17 cellular contexts compared by ENCODE assay signal in genomic region chr22:44360306-44360685, GRCh38. TPM values are rescaled to one million over a fixed set of nuclear protein-coding genes. Genes with fewer than 3 reads are reported as not detected.
DNase-seq lines count a peak whose midpoint lies in the region; ATAC-seq and TF ChIP-seq lines count a peak whose summit lies in the region.
"Had no signal": no experiment of that assay in that cellular context is flagged by ENCODE, and none has a peak within 500 bp of the region (broad histone marks: within the 10 kb centered on the region; RNA-seq: fewer than 3 reads in every experiment).

No MANE protein-coding gene starts in this region.

- TF ChIP-seq CTCF in glutamatergic neuron (IDR thresholded peaks at IDR 0.05; ENCODE audit: partially characterized antibody, unreplicated experiment) (peak; percentile 20), smooth muscle cell (IDR thresholded peaks at IDR 0.05; ENCODE audit: borderline replicate concordance, insufficient read depth, poor library complexity, severe bottlenecking) (peak; percentile 21), GM10266 (IDR thresholded peaks at IDR 0.05; ENCODE audit: control insufficient read depth, insufficient read depth, low read depth, missing control alignments) (no peak)

- in situ Hi-C loops in GM23248 (cut with MboI), result no loop called here

- DNase-seq in GM23248 (no peak), adipocyte (ENCODE audit: low read depth) (peak; percentile 9), glutamatergic neuron (no peak), smooth muscle cell (lab: John Stamatoyannopoulos, UW; ENCODE audit: unreplicated experiment) (no peak), GM10266 (ENCODE audit: extremely low spot score) (no peak)
- DNase-seq in activated naive CD4-positive, alpha-beta T cell treated with anti-CD3 and anti-CD28 coated beads, Interleukin-2, amount 50 U/mL, for 16 hours, result no peak
- DNase-seq: amygdala; NCI-H146; NCI-H226; SHP77; stimulated activated naive CD4-positive, alpha-beta T cell treated with Interleukin-2 at 50 U/mL for 16 hours had no signal

- no peaks in the 10 kb centered on the region for H3K79me2 ChIP-seq in GM23248 (ENCODE audit: insufficient read depth)
- no peaks in the 10 kb centered on the region for H3K79me2 ChIP-seq in smooth muscle cell (ENCODE audit: low read depth)

- H2AFZ ChIP-seq in GM23248, result no peak overlapping the region
- no peak overlapping the region for H2AFZ ChIP-seq in smooth muscle cell (ENCODE audit: low read depth)

- peaks cover 2% of the 10 kb centered on the region for H3K9me3 Mint-ChIP-seq in glutamatergic neuron (ENCODE audit: unreplicated experiment)
- H3K9me3 Mint-ChIP-seq: T-helper 2 cell treated with Interferon-gamma antibody and Interleukin-4, amounts not matched to agents 5 μg/mL and 100 μg/mL, for 36 hours had no signal

- H3F3A ChIP-seq in GM23248 (ENCODE audit: insufficient read depth), result peaks cover 11% of the 10 kb centered on the region
- H3F3A ChIP-seq in smooth muscle cell (ENCODE audit: low read depth), result peaks cover 2% of the 10 kb centered on the region

- H3K27ac ChIP-seq in GM23248, result peak overlapping the region; percentile 87
- H3K27ac ChIP-seq in smooth muscle cell (ENCODE audit: low read depth), result peak overlapping the region; percentile 78

- H3K4me2 ChIP-seq in GM23248 (ENCODE audit: unreplicated experiment) (no peak overlapping the region), smooth muscle cell (no peak overlapping the region)

- peaks cover 6% of the 10 kb centered on the region for H3K27me3 Mint-ChIP-seq in glutamatergic neuron (ENCODE audit: unreplicated experiment)

- H3K36me3 ChIP-seq in GM23248 (ENCODE audit: low read depth), result no peaks in the 10 kb centered on the region
- no peaks in the 10 kb centered on the region for H3K36me3 ChIP-seq in adipocyte (ENCODE audit: control insufficient read depth, insufficient read depth, low read length, severe bottlenecking)
- H3K36me3 ChIP-seq in smooth muscle cell (ENCODE audit: low read depth), result no peaks in the 10 kb centered on the region
- H3K36me3 ChIP-seq: HAP-1 had no signal

- H3K27me3 ChIP-seq in GM23248 (replicated peaks; ENCODE audit: insufficient read depth), result no peaks in the 10 kb centered on the region
- H3K27me3 ChIP-seq in adipocyte (replicated peaks; ENCODE audit: control insufficient read depth, insufficient read depth, low read length), result no peaks in the 10 kb centered on the region
- H3K27me3 ChIP-seq in smooth muscle cell (ENCODE audit: low read depth), result no peaks in the 10 kb centered on the region

- H3K9me2 ChIP-seq in GM23248 (ENCODE audit: insufficient read depth), result no peaks in the 10 kb centered on the region

- H3K27ac Mint-ChIP-seq in glutamatergic neuron (ENCODE audit: unreplicated experiment), result no peak overlapping the region
- H3K27ac Mint-ChIP-seq: T-helper 2 cell treated with Interferon-gamma antibody and Interleukin-4, amounts not matched to agents 5 μg/mL and 100 μg/mL, for 36 hours had no signal

- ATAC-seq in GM19328 (IDR thresholded peaks at IDR 0.05; ENCODE audit: unreplicated experiment) (no peak), GM18519 (IDR thresholded peaks at IDR 0.05; ENCODE audit: low FRiP score, unreplicated experiment) (no peak)
- ATAC-seq: GM12878 had no signal

- H3K4me3 ChIP-seq in GM23248, result no peak overlapping the region
- H3K4me3 ChIP-seq in adipocyte (ENCODE audit: low read length), result no peak overlapping the region
- no peak overlapping the region for H3K4me3 ChIP-seq in smooth muscle cell
- H3K4me3 ChIP-seq: GM12878, HAP-1 had no signal

- peaks cover 32% of the 10 kb centered on the region for H3K4me1 ChIP-seq in GM23248 (ENCODE audit: insufficient read depth)
- peaks cover 53% of the 10 kb centered on the region for H3K4me1 ChIP-seq in adipocyte (ENCODE audit: control insufficient read depth, insufficient read depth, low read length)
- no peaks in the 10 kb centered on the region for H3K4me1 ChIP-seq in smooth muscle cell (ENCODE audit: low read depth)
- H3K4me1 ChIP-seq: HAP-1 had no signal

- no peaks in the 10 kb centered on the region for H3K36me3 Mint-ChIP-seq in glutamatergic neuron (ENCODE audit: unreplicated experiment)

- no peaks in the 10 kb centered on the region for H4K20me1 ChIP-seq in GM23248 (ENCODE audit: insufficient read depth)
- no peaks in the 10 kb centered on the region for H4K20me1 ChIP-seq in smooth muscle cell (ENCODE audit: low read depth)

- H3K9me3 ChIP-seq in GM23248 (ENCODE audit: low read depth) (no peaks in the 10 kb centered on the region), adipocyte (ENCODE audit: control insufficient read depth, low read length) (no peaks in the 10 kb centered on the region), smooth muscle cell (replicated peaks; ENCODE audit: low read depth) (no peaks in the 10 kb centered on the region)
- H3K9me3 ChIP-seq: HAP-1 had no signal

- H3K9ac ChIP-seq in GM23248 (peak overlapping the region; percentile 71), adipocyte (ENCODE audit: low read length) (peak overlapping the region; percentile 38), smooth muscle cell (ENCODE audit: low read depth) (no peak overlapping the region)

- WGBS in GM23248 (ENCODE audit: low coverage in 1 of 2, low lambda C conversion rate in 2 of 2, missing lambda C conversion rate in 2 of 2), 2 experiments, result 65 to 70% methylated on average over 12 of the region's 12 CpGs
- 77% methylated on average over 12 of the region's 12 CpGs for WGBS in smooth muscle cell (ENCODE audit: low lambda C conversion rate)

- no peak overlapping the region for H3K4me3 Mint-ChIP-seq in glutamatergic neuron (ENCODE audit: unreplicated experiment)
- H3K4me3 Mint-ChIP-seq: T-helper 2 cell treated with Interferon-gamma antibody and Interleukin-4, amounts not matched to agents 5 μg/mL and 100 μg/mL, for 36 hours had no signal

- H3K4me1 Mint-ChIP-seq in glutamatergic neuron (ENCODE audit: low read depth, unreplicated experiment), result peaks cover 30% of the 10 kb centered on the region

RNA-seq across cellular contexts. Expression of gene SHISAL1, which starts 47.5 kb away (rescaled TPM):
- total RNA-seq in GM23248 (2014; rRNA removed; shearing (Covaris generic)), result 1.5 and 2.2 TPM in 2 replicates
- 0.49 and 0.58 TPM in 2 replicates for polyA plus RNA-seq in GM23248 (2016; fragmentation: Nextera tagmentation; extraction: Ambion mirVana)
- 3.2 TPM for total RNA-seq in glutamatergic neuron (ENCODE audit: unreplicated experiment)
- total RNA-seq in smooth muscle cell, result 1.9 TPM in 2 replicates
- polyA plus RNA-seq in smooth muscle cell, result 0.39 and 0.78 TPM in 2 replicates
- total RNA-seq: activated CD8-positive, alpha-beta memory T cell treated with anti-CD3 and anti-CD28 coated beads for 36 hours; GM12878 had no signal
- polyA plus RNA-seq: GM12878 had no signal
